8 cellular contexts compared by ENCODE assay signal in genomic region chr3:138862924-138863775, GRCh38. TPM values are rescaled to one million over a fixed set of nuclear protein-coding genes. Genes with fewer than 3 reads are reported as not detected.
DNase-seq lines count a peak whose midpoint lies in the region; ATAC-seq and TF ChIP-seq lines count a peak whose summit lies in the region.

No MANE protein-coding gene starts in this region.

- no peaks in the 10 kb centered on the region for H3K36me3 ChIP-seq in A673 (ENCODE audit: insufficient read depth, low read length, poor library complexity, severe bottlenecking)

- no peak overlapping the region for H3K4me3 ChIP-seq in A673 (ENCODE audit: low read depth, low read length, poor library complexity, severe bottlenecking)

- H3K27me3 ChIP-seq in A673 (replicated peaks; ENCODE audit: insufficient read depth, low read depth, low read length, poor library complexity) = no peaks in the 10 kb centered on the region

- no peaks in the 10 kb centered on the region for H3K9me3 Mint-ChIP-seq in osteocyte (ENCODE audit: unreplicated experiment)

- peaks cover 16% of the 10 kb centered on the region for H3K4me1 ChIP-seq in A673 (ENCODE audit: insufficient read depth, low read length, poor library complexity, severe bottlenecking)

- POLR2A ChIA-PET in A673 (lab: Charles Lee; ENCODE audit: low non-redundant PET) = interaction anchor here (1.0 kb wide), 1 partner anchor 147 kb away, joined by 3 read pairs; no protein-coding TSS in a partner anchor

- no peaks in the 10 kb centered on the region for H3K9me3 ChIP-seq in A673 (ENCODE audit: low read depth, low read length, poor library complexity, severe bottlenecking)

- TF ChIP-seq POLR2A in GM18505 (IDR thresholded peaks at IDR 0.05; ENCODE audit: borderline replicate concordance, extremely low read depth, insufficient read depth, insufficient read length) = no peak

- intact Hi-C loops in A673 (cut with micrococcal nuclease; ENCODE audit: unreplicated experiment) = no loop called here

- H3K36me3 Mint-ChIP-seq in osteocyte (ENCODE audit: unreplicated experiment) = no peaks in the 10 kb centered on the region

- ATAC-seq in GM19035 (IDR thresholded peaks at IDR 0.05; ENCODE audit: unreplicated experiment) = no peak
- no peak for ATAC-seq in GM19467 (IDR thresholded peaks at IDR 0.05; ENCODE audit: unreplicated experiment)
- no peak for ATAC-seq in GM18505 (IDR thresholded peaks at IDR 0.05; ENCODE audit: unreplicated experiment)

- no peak overlapping the region for H3K27ac ChIP-seq in A673 (ENCODE audit: low read depth, low read length, poor library complexity, severe bottlenecking)

- H3K27me3 Mint-ChIP-seq in osteocyte (ENCODE audit: unreplicated experiment) = no peaks in the 10 kb centered on the region

- H3K4me3 Mint-ChIP-seq in osteocyte (ENCODE audit: unreplicated experiment) = no peak overlapping the region

- H3K4me1 Mint-ChIP-seq in osteocyte (ENCODE audit: unreplicated experiment) = peaks cover 27% of the 10 kb centered on the region

- TF ChIP-seq CTCF in A673 (conservative IDR thresholded peaks at IDR 0.05; ENCODE audit: low read depth, low read length) (no peak), osteocyte (IDR thresholded peaks at IDR 0.05) (no peak)

- peak overlapping the region; percentile 79 for H3K27ac Mint-ChIP-seq in osteocyte (ENCODE audit: unreplicated experiment)

- CTCF ChIA-PET in A673 (lab: Charles Lee) = interaction anchor here (1.0 to 1.2 kb wide), 2 partner anchors 52 to 73 kb away, joined by 3 to 5 read pairs; no protein-coding TSS in a partner anchor

- no TSS peak for BruUV-seq in A673 (replicated peaks; lab: Mats Ljungman, UMichigan)

- DNase-seq in A673 (ENCODE audit: low spot score) (peak; percentile 50), HK-2 (ENCODE audit: unreplicated experiment) (peak; percentile 69), SK-N-DZ (ENCODE audit: low spot score) (peak; percentile 10), fibroblast of the conjunctiva (ENCODE audit: low read depth) (peak; percentile 17), osteocyte (ENCODE audit: extremely low spot score, unreplicated experiment) (no peak)

RNA-seq across cellular contexts. Expression of gene PIK3CB, which starts 28.4 kb away (rescaled TPM):
- 16.4 and 17.4 TPM in 2 replicates for total RNA-seq in A673 (2021)
- 2.4 TPM in 2 replicates for polyA plus RNA-seq in SK-N-DZ (2014; cell fraction: cytosol; rRNA removed)
- 1.9 and 2.4 TPM in 2 replicates for polyA plus RNA-seq in SK-N-DZ (2014; cell fraction: nucleus; rRNA removed)
- 15.9 and 16.7 TPM in 2 replicates for total RNA-seq in osteocyte
